Comparison of ENCODE assay signal across 1 cellular context in the genomic region with DNA sequence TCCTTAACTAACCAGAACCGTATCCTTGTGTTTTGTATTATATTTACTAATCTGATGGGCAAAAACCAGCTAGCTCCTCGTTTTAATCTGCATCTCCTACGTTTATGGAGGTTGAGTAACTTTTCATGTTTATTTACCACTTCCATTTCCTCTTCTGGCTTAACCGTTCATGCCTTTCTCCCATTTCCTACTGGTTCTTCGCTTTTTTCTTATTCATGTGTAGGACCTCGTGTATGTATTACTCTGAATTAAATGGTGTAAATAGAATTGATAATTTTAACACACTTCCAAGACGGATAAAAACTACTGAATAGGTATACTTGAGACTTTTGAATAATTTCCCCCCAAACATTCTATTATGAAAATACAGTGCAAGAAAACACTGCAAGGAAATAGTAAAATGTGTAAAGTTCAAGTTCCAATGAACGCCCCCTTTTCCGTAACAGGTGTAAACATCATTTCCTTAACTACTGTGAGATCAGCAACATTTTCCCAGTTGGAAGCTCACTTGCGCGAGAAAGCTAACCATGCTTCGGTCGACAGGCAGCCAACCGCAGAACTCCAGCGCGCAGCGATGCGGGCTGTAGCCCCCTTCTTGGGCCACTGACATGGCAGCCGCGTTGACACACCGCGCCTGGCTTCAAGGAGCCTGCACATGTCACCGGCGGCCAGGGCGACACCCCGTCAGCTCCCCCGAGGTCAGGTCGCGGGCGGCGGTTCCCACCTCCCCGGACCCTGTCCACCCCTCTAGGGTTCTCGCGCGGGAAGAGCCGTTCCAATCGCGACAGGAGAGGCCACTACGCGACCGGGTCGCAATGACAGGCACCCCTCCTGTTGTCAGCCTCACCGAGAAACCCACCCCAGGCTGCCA.
TF ChIP-seq lines count a peak whose summit lies in the region.

No MANE protein-coding gene starts in this region.

TF ChIP-seq in K562, 482 proteins besides CTCF, POLR2A, EP300 and RAD21 (continued from another document and continues in another):
- TF ChIP-seq, protein P1, sequence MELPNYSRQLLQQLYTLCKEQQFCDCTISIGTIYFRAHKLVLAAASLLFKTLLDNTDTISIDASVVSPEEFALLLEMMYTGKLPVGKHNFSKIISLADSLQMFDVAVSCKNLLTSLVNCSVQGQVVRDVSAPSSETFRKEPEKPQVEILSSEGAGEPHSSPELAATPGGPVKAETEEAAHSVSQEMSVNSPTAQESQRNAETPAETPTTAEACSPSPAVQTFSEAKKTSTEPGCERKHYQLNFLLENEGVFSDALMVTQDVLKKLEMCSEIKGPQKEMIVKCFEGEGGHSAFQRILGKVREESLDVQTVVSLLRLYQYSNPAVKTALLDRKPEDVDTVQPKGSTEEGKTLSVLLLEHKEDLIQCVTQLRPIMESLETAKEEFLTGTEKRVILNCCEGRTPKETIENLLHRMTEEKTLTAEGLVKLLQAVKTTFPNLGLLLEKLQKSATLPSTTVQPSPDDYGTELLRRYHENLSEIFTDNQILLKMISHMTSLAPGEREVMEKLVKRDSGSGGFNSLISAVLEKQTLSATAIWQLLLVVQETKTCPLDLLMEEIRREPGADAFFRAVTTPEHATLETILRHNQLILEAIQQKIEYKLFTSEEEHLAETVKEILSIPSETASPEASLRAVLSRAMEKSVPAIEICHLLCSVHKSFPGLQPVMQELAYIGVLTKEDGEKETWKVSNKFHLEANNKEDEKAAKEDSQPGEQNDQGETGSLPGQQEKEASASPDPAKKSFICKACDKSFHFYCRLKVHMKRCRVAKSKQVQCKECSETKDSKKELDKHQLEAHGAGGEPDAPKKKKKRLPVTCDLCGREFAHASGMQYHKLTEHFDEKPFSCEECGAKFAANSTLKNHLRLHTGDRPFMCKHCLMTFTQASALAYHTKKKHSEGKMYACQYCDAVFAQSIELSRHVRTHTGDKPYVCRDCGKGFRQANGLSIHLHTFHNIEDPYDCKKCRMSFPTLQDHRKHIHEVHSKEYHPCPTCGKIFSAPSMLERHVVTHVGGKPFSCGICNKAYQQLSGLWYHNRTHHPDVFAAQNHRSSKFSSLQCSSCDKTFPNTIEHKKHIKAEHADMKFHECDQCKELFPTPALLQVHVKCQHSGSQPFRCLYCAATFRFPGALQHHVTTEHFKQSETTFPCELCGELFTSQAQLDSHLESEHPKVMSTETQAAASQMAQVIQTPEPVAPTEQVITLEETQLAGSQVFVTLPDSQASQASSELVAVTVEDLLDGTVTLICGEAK (IDR thresholded peaks at IDR 0.05): 0 out of 2 replicates have a peak, but pooled peaks have one; percentile 25
- TF ChIP-seq, protein P1 (CRISPR knock-in tag; IDR thresholded peaks at IDR 0.05): no peak
- TF ChIP-seq ZNF695 (CRISPR knock-in tag; IDR thresholded peaks at IDR 0.05) (no peak), EHMT2 (IDR thresholded peaks at IDR 0.05) (peak; percentile 42; the same call in 1 of the 2 replicates), ZBTB17 (CRISPR knock-in tag; IDR thresholded peaks at IDR 0.05) (0 out of 2 replicates have a peak, but pooled peaks have one; percentile 2), L3MBTL2 (IDR thresholded peaks at IDR 0.05) (peak; percentile 79; the same call in 1 of the 2 replicates), GATA2 (CRISPR knock-in tag; IDR thresholded peaks at IDR 0.05) (no peak), ZNF224 (CRISPR knock-in tag; IDR thresholded peaks at IDR 0.05) (no peak), CCAR2 (IDR thresholded peaks at IDR 0.05; ENCODE audit: low read depth, low read length) (no peak), FOXP1 (CRISPR knock-in tag; IDR thresholded peaks at IDR 0.05) (no peak), ZNF134 (CRISPR knock-in tag; conservative IDR thresholded peaks at IDR 0.05) (no peak), ZNF232 (CRISPR knock-in tag; IDR thresholded peaks at IDR 0.05) (0 out of 2 replicates have a peak, but pooled peaks have one; percentile 39), HLTF (IDR thresholded peaks at IDR 0.05) (no peak), MTA1 (IDR thresholded peaks at IDR 0.05; ENCODE audit: borderline replicate concordance) (peak; percentile 28; the same call in 1 of the 2 replicates), BCL6 (CRISPR knock-in tag; IDR thresholded peaks at IDR 0.05) (no peak), ARNT (IDR thresholded peaks at IDR 0.05) (no peak), CREM (IDR thresholded peaks at IDR 0.05; ENCODE audit: low read depth) (peak; percentile 34; the same call in 1 of the 2 replicates)
- TF ChIP-seq, protein P2, sequence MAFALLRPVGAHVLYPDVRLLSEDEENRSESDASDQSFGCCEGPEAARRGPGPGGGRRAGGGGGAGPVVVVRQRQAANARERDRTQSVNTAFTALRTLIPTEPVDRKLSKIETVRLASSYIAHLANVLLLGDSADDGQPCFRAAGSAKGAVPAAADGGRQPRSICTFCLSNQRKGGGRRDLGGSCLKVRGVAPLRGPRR (CRISPR knock-in tag; IDR thresholded peaks at IDR 0.05): no peak
- TF ChIP-seq, protein P3, sequence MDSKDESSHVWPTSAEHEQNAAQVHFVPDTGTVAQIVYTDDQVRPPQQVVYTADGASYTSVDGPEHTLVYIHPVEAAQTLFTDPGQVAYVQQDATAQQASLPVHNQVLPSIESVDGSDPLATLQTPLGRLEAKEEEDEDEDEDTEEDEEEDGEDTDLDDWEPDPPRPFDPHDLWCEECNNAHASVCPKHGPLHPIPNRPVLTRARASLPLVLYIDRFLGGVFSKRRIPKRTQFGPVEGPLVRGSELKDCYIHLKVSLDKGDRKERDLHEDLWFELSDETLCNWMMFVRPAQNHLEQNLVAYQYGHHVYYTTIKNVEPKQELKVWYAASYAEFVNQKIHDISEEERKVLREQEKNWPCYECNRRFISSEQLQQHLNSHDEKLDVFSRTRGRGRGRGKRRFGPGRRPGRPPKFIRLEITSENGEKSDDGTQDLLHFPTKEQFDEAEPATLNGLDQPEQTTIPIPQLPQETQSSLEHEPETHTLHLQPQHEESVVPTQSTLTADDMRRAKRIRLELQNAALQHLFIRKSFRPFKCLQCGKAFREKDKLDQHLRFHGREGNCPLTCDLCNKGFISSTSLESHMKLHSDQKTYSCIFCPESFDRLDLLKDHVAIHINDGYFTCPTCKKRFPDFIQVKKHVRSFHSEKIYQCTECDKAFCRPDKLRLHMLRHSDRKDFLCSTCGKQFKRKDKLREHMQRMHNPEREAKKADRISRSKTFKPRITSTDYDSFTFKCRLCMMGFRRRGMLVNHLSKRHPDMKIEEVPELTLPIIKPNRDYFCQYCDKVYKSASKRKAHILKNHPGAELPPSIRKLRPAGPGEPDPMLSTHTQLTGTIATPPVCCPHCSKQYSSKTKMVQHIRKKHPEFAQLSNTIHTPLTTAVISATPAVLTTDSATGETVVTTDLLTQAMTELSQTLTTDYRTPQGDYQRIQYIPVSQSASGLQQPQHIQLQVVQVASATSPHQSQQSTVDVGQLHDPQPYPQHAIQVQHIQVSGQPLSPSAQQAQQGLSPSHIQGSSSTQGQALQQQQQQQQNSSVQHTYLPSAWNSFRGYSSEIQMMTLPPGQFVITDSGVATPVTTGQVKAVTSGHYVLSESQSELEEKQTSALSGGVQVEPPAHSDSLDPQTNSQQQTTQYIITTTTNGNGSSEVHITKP (IDR thresholded peaks at IDR 0.05; ENCODE audit: partially characterized antibody): peak; percentile 33
- TF ChIP-seq, protein P4, sequence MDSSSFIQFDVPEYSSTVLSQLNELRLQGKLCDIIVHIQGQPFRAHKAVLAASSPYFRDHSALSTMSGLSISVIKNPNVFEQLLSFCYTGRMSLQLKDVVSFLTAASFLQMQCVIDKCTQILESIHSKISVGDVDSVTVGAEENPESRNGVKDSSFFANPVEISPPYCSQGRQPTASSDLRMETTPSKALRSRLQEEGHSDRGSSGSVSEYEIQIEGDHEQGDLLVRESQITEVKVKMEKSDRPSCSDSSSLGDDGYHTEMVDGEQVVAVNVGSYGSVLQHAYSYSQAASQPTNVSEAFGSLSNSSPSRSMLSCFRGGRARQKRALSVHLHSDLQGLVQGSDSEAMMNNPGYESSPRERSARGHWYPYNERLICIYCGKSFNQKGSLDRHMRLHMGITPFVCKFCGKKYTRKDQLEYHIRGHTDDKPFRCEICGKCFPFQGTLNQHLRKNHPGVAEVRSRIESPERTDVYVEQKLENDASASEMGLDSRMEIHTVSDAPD (CRISPR knock-in tag; IDR thresholded peaks at IDR 0.05): no peak
- TF ChIP-seq, protein P5, sequence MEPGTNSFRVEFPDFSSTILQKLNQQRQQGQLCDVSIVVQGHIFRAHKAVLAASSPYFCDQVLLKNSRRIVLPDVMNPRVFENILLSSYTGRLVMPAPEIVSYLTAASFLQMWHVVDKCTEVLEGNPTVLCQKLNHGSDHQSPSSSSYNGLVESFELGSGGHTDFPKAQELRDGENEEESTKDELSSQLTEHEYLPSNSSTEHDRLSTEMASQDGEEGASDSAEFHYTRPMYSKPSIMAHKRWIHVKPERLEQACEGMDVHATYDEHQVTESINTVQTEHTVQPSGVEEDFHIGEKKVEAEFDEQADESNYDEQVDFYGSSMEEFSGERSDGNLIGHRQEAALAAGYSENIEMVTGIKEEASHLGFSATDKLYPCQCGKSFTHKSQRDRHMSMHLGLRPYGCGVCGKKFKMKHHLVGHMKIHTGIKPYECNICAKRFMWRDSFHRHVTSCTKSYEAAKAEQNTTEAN (CRISPR knock-in tag; IDR thresholded peaks at IDR 0.05): peak; percentile 71; the same call in 1 of the 2 replicates
- TF ChIP-seq, protein P6, sequence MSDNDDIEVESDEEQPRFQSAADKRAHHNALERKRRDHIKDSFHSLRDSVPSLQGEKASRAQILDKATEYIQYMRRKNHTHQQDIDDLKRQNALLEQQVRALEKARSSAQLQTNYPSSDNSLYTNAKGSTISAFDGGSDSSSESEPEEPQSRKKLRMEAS (CRISPR knock-in tag; IDR thresholded peaks at IDR 0.05): peak; percentile 66
- TF ChIP-seq, protein P7, sequence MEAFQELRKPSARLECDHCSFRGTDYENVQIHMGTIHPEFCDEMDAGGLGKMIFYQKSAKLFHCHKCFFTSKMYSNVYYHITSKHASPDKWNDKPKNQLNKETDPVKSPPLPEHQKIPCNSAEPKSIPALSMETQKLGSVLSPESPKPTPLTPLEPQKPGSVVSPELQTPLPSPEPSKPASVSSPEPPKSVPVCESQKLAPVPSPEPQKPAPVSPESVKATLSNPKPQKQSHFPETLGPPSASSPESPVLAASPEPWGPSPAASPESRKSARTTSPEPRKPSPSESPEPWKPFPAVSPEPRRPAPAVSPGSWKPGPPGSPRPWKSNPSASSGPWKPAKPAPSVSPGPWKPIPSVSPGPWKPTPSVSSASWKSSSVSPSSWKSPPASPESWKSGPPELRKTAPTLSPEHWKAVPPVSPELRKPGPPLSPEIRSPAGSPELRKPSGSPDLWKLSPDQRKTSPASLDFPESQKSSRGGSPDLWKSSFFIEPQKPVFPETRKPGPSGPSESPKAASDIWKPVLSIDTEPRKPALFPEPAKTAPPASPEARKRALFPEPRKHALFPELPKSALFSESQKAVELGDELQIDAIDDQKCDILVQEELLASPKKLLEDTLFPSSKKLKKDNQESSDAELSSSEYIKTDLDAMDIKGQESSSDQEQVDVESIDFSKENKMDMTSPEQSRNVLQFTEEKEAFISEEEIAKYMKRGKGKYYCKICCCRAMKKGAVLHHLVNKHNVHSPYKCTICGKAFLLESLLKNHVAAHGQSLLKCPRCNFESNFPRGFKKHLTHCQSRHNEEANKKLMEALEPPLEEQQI (IDR thresholded peaks at IDR 0.05): peak; percentile 34; the same call in 1 of the 2 replicates
- TF ChIP-seq, protein P8, sequence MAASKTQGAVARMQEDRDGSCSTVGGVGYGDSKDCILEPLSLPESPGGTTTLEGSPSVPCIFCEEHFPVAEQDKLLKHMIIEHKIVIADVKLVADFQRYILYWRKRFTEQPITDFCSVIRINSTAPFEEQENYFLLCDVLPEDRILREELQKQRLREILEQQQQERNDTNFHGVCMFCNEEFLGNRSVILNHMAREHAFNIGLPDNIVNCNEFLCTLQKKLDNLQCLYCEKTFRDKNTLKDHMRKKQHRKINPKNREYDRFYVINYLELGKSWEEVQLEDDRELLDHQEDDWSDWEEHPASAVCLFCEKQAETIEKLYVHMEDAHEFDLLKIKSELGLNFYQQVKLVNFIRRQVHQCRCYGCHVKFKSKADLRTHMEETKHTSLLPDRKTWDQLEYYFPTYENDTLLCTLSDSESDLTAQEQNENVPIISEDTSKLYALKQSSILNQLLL (CRISPR knock-in tag; IDR thresholded peaks at IDR 0.05; ENCODE audit: borderline replicate concordance): no peak
